Comparison of ENCODE assay signal across 1 cellular context in genomic region chr1:77994117-77994516, GRCh38.
TF ChIP-seq lines count a peak whose summit lies in the region.

No MANE protein-coding gene starts in this region.

TF ChIP-seq in K562, 482 proteins besides CTCF, POLR2A, EP300 and RAD21 (continued from another document):
- TF ChIP-seq KAT8 (IDR thresholded peaks at IDR 0.05; ENCODE audit: low read depth): no peak
- TF ChIP-seq SNRNP70 (optimal IDR thresholded peaks at IDR 0.05; ENCODE audit: low read depth, low read length): no peak
- TF ChIP-seq BCOR (IDR thresholded peaks at IDR 0.05): 0 out of 2 replicates have a peak, but pooled peaks have one; percentile 27
TF ChIP-seq in K562: peak in this region for 1.
